ENCODE assay signal across 9 cellular contexts in genomic region chr1:32031578-32032286, GRCh38. TPM values are rescaled to one million over a fixed set of nuclear protein-coding genes. Genes with fewer than 3 reads are reported as not detected.
DNase-seq lines count a peak whose midpoint lies in the region; ATAC-seq and TF ChIP-seq lines count a peak whose summit lies in the region.
"Had no signal": no experiment of that assay in that cellular context is flagged by ENCODE, and none has a peak within 500 bp of the region (broad histone marks: within the 10 kb centered on the region; RNA-seq: fewer than 3 reads in every experiment).

No MANE protein-coding gene starts in this region.

- peak overlapping the region; percentile 39 for H3K27ac Mint-ChIP-seq in activated T-cell treated with anti-CD3 and anti-CD28 coated beads, Interleukin-2, amount 50 U/mL, for 72 hours
- peak overlapping the region; percentile 11; the same call in 1 of the 2 replicates for H3K27ac Mint-ChIP-seq in WTC11
- H3K27ac Mint-ChIP-seq in stimulated activated naive B cell treated with anti-CD40 and anti-IgM and Interleukin-4, amounts not matched to agents 10 μg/mL and 1 μg/mL and 100 μg/mL, for 72 hours, result peak overlapping the region; percentile 20

- no peak for TF ChIP-seq EP300 in gastroesophageal sphincter (IDR thresholded peaks at IDR 0.05)

- no peaks in the 10 kb centered on the region for H3K9me3 Mint-ChIP-seq in activated T-cell treated with anti-CD3 and anti-CD28 coated beads, Interleukin-2, amount 50 U/mL, for 72 hours
- H3K9me3 Mint-ChIP-seq in WTC11, result no peaks in the 10 kb centered on the region
- no peaks in the 10 kb centered on the region for H3K9me3 Mint-ChIP-seq in stimulated activated naive B cell treated with anti-CD40 and anti-IgM and Interleukin-4, amounts not matched to agents 10 μg/mL and 1 μg/mL and 100 μg/mL, for 72 hours

- no peak for DNase-seq in activated T-cell treated with anti-CD3 and anti-CD28 coated beads, Interleukin-2, amount 50 U/mL, for 72 hours
- no peak for DNase-seq in activated T-cell treated with anti-CD3 and anti-CD28 coated beads, Interleukin-2, amount 50 U/mL, for 1 hour
- no peak for DNase-seq in WTC11 (ENCODE audit: low spot score)
- DNase-seq in stimulated activated naive B cell treated with anti-CD40 and anti-IgM and Interleukin-4, amounts not matched to agents 10 μg/mL and 1 μg/mL and 100 μg/mL, for 72 hours, result no peak
- DNase-seq in retina, result no peak
- no peak for DNase-seq in NCI-H1694 (lab: John Stamatoyannopoulos, UW)
- DNase-seq: activated CD8-positive, alpha-beta memory T cell treated with anti-CD3 and anti-CD28 coated beads, Interleukin-2, amount 50 U/mL, for 48 hours had no signal

- POLR2A ChIA-PET in WTC11 (lab: Charles Lee), result no interaction called here

- 31 to 69% methylated on average over 8 of the region's 8 CpGs for WGBS in gastroesophageal sphincter (ENCODE audit: low coverage in 1 of 2), 2 donors

- CTCF ChIA-PET in WTC11 (lab: Charles Lee), result interaction anchor here (1.8 kb wide), 1 partner anchor 42 kb away, joined by 7 read pairs; the partner anchor contains the start of gene TMEM39B

- peak overlapping the region in 1 of 2 donors; percentile 9 for H3K4me3 ChIP-seq in gastroesophageal sphincter

- no peak overlapping the region for H3K4me3 Mint-ChIP-seq in activated T-cell treated with anti-CD3 and anti-CD28 coated beads, Interleukin-2, amount 50 U/mL, for 72 hours
- no peak overlapping the region for H3K4me3 Mint-ChIP-seq in WTC11
- no peak overlapping the region for H3K4me3 Mint-ChIP-seq in stimulated activated naive B cell treated with anti-CD40 and anti-IgM and Interleukin-4, amounts not matched to agents 10 μg/mL and 1 μg/mL and 100 μg/mL, for 72 hours

- H3K36me3 ChIP-seq in gastroesophageal sphincter, result peaks cover 6 to 52% of the 10 kb centered on the region in 2 donors

- no peak for ATAC-seq in activated T-cell treated with anti-CD3 and anti-CD28 coated beads, Interleukin-2, amount 50 U/mL, for 72 hours (replicated peaks in 1 of 2)
- ATAC-seq in WTC11, result no peak
- peak; percentile 87 for ATAC-seq in gastroesophageal sphincter
- no peak for ATAC-seq in stimulated activated naive B cell treated with anti-CD40 and anti-IgM and Interleukin-4, amounts not matched to agents 10 μg/mL and 1 μg/mL and 100 μg/mL, for 72 hours (replicated peaks)
- no peak for ATAC-seq in HG02642 (IDR thresholded peaks at IDR 0.05; ENCODE audit: poor library complexity, unreplicated experiment)

- peaks cover 25% of the 10 kb centered on the region for H3K4me1 Mint-ChIP-seq in activated T-cell treated with anti-CD3 and anti-CD28 coated beads, Interleukin-2, amount 50 U/mL, for 72 hours (ENCODE audit: low read depth)
- no peaks in the 10 kb centered on the region for H3K4me1 Mint-ChIP-seq in WTC11
- H3K4me1 Mint-ChIP-seq in stimulated activated naive B cell treated with anti-CD40 and anti-IgM and Interleukin-4, amounts not matched to agents 10 μg/mL and 1 μg/mL and 100 μg/mL, for 72 hours, result peaks cover 8 to 50% of the 10 kb centered on the region in 2 donors

- H3K27me3 ChIP-seq in gastroesophageal sphincter, result no peaks in the 10 kb centered on the region

- TF ChIP-seq CTCF in WTC11 (IDR thresholded peaks at IDR 0.05) (no peak), gastroesophageal sphincter (IDR thresholded peaks at IDR 0.05) (no peak)

- peak overlapping the region; percentile 79 to 83 (median 81) for H3K27ac ChIP-seq in gastroesophageal sphincter

- H3K27me3 Mint-ChIP-seq in activated T-cell treated with anti-CD3 and anti-CD28 coated beads, Interleukin-2, amount 50 U/mL, for 72 hours (ENCODE audit: low read depth), result no peaks in the 10 kb centered on the region
- no peaks in the 10 kb centered on the region for H3K27me3 Mint-ChIP-seq in WTC11 (ENCODE audit: low read depth)
- no peaks in the 10 kb centered on the region for H3K27me3 Mint-ChIP-seq in stimulated activated naive B cell treated with anti-CD40 and anti-IgM and Interleukin-4, amounts not matched to agents 10 μg/mL and 1 μg/mL and 100 μg/mL, for 72 hours

- peaks cover 8 to 26% of the 10 kb centered on the region in 2 donors for H3K36me3 Mint-ChIP-seq in activated T-cell treated with anti-CD3 and anti-CD28 coated beads, Interleukin-2, amount 50 U/mL, for 72 hours (ENCODE audit: insufficient read depth in 2 of 2)
- peaks cover 53% of the 10 kb centered on the region for H3K36me3 Mint-ChIP-seq in WTC11
- H3K36me3 Mint-ChIP-seq in stimulated activated naive B cell treated with anti-CD40 and anti-IgM and Interleukin-4, amounts not matched to agents 10 μg/mL and 1 μg/mL and 100 μg/mL, for 72 hours, result peaks cover 49 to 62% of the 10 kb centered on the region in 2 donors

- no peak for TF ChIP-seq POLR2A in gastroesophageal sphincter (IDR thresholded peaks at IDR 0.05)

- H3K9me3 ChIP-seq in gastroesophageal sphincter, result no peaks in the 10 kb centered on the region

- peaks cover 9 to 80% (median 20%) of the 10 kb centered on the region in 3 donors for H3K4me1 ChIP-seq in gastroesophageal sphincter

TF ChIP-seq in WTC11, 78 proteins besides CTCF, POLR2A, EP300 and RAD21:
- TF ChIP-seq MYBL2 (CRISPR knock-in tag; IDR thresholded peaks at IDR 0.05), result no peak
- no peak for TF ChIP-seq ESRRA (CRISPR knock-in tag; IDR thresholded peaks at IDR 0.05; ENCODE audit: borderline replicate concordance)
- no peak for TF ChIP-seq IRF2 (CRISPR knock-in tag; IDR thresholded peaks at IDR 0.05; ENCODE audit: borderline replicate concordance, low read depth)
- no peak for TF ChIP-seq MXD4 (CRISPR knock-in tag; IDR thresholded peaks at IDR 0.05; ENCODE audit: borderline replicate concordance)
- no peak for TF ChIP-seq ZNF416 (CRISPR knock-in tag; IDR thresholded peaks at IDR 0.05)
- no peak for TF ChIP-seq NFYB (CRISPR knock-in tag; conservative IDR thresholded peaks at IDR 0.05; ENCODE audit: low read depth)
- TF ChIP-seq NR2C2 (CRISPR knock-in tag; IDR thresholded peaks at IDR 0.05), result no peak
- TF ChIP-seq, protein P1, sequence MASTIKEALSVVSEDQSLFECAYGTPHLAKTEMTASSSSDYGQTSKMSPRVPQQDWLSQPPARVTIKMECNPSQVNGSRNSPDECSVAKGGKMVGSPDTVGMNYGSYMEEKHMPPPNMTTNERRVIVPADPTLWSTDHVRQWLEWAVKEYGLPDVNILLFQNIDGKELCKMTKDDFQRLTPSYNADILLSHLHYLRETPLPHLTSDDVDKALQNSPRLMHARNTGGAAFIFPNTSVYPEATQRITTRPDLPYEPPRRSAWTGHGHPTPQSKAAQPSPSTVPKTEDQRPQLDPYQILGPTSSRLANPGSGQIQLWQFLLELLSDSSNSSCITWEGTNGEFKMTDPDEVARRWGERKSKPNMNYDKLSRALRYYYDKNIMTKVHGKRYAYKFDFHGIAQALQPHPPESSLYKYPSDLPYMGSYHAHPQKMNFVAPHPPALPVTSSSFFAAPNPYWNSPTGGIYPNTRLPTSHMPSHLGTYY (CRISPR knock-in tag; IDR thresholded peaks at IDR 0.05), result no peak

RNA-seq across cellular contexts. Expression of gene KHDRBS1, which starts 18.1 kb away (rescaled TPM):
- 100 to 1,000 TPM; 138 to 156 TPM for total RNA-seq in activated T-cell treated with anti-CD3 and anti-CD28 coated beads, Interleukin-2, amount 50 U/mL, for 72 hours
- total RNA-seq in WTC11 (2021) (254 to 264 TPM (median 256 TPM) in 3 replicates), gastroesophageal sphincter (10 to 100 TPM; 59.1 to 89.3 (median 64.8) TPM)

RNA-seq across cellular contexts. Expression of gene TMEM39B, which starts 41.0 kb away (rescaled TPM):
- 10 to 100 TPM; 28.4 to 38.0 TPM for total RNA-seq in activated T-cell treated with anti-CD3 and anti-CD28 coated beads, Interleukin-2, amount 50 U/mL, for 72 hours
- 18.8 to 25.8 TPM (median 23.8 TPM) in 3 replicates for total RNA-seq in WTC11 (2021)
- 1 to 10 TPM; 1.7 to 5.4 (median 2.9) TPM for total RNA-seq in gastroesophageal sphincter
